ENCODE assay signal across 1 cellular context in the genomic region with DNA sequence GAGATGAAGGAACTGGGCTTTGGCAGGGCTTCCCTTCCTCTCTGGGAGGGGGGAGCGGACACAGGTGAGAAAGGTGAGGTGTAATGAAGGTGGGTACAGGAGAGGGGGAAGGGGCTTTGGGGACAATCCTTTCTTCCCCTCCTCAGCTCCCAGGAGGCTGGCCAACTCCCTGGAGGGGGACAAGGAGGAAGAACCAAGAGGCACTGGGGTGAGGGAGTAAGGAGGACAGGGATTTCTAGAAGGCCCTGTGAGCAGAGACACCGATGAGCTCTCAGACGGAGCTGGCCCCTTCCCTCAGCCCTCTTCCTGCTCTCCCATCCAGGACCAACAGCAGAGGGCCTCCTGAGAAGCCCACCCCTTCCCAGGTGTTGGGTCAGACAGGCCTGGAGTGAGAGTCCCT.
TF ChIP-seq lines count a peak whose summit lies in the region.

No MANE protein-coding gene starts in this region.

TF ChIP-seq in SK-N-SH, 30 proteins besides CTCF, POLR2A, EP300 and RAD21 (continued from another document):
- TF ChIP-seq, protein P1, sequence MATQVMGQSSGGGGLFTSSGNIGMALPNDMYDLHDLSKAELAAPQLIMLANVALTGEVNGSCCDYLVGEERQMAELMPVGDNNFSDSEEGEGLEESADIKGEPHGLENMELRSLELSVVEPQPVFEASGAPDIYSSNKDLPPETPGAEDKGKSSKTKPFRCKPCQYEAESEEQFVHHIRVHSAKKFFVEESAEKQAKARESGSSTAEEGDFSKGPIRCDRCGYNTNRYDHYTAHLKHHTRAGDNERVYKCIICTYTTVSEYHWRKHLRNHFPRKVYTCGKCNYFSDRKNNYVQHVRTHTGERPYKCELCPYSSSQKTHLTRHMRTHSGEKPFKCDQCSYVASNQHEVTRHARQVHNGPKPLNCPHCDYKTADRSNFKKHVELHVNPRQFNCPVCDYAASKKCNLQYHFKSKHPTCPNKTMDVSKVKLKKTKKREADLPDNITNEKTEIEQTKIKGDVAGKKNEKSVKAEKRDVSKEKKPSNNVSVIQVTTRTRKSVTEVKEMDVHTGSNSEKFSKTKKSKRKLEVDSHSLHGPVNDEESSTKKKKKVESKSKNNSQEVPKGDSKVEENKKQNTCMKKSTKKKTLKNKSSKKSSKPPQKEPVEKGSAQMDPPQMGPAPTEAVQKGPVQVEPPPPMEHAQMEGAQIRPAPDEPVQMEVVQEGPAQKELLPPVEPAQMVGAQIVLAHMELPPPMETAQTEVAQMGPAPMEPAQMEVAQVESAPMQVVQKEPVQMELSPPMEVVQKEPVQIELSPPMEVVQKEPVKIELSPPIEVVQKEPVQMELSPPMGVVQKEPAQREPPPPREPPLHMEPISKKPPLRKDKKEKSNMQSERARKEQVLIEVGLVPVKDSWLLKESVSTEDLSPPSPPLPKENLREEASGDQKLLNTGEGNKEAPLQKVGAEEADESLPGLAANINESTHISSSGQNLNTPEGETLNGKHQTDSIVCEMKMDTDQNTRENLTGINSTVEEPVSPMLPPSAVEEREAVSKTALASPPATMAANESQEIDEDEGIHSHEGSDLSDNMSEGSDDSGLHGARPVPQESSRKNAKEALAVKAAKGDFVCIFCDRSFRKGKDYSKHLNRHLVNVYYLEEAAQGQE (IDR thresholded peaks at IDR 0.05; ENCODE audit: low read depth, low read length): no peak
- TF ChIP-seq MXI1 (IDR thresholded peaks at IDR 0.05; ENCODE audit: low read depth, low read length) (no peak), POLR2AphosphoS5 (IDR thresholded peaks at IDR 0.05; ENCODE audit: low read depth, low read length) (no peak), RXRA (IDR thresholded peaks at IDR 0.05; ENCODE audit: borderline replicate concordance, low read depth) (no peak), USF1 (IDR thresholded peaks at IDR 0.05; ENCODE audit: borderline replicate concordance, low read depth) (no peak), NRF1 (IDR thresholded peaks at IDR 0.05; ENCODE audit: low read depth, low read length) (no peak), JUND (IDR thresholded peaks at IDR 0.05) (no peak), EZH2phosphoT487 (IDR thresholded peaks at IDR 0.05; ENCODE audit: borderline replicate concordance, low read depth) (no peak), ELF1 (IDR thresholded peaks at IDR 0.05) (no peak), FOXM1 (IDR thresholded peaks at IDR 0.05; ENCODE audit: low read depth) (no peak), GABPA (IDR thresholded peaks at IDR 0.05; ENCODE audit: low read depth) (no peak), YY1 (IDR thresholded peaks at IDR 0.05; ENCODE audit: low read depth) (no peak), SMC3 (IDR thresholded peaks at IDR 0.05; ENCODE audit: low read depth, low read length) (no peak)
- TF ChIP-seq, protein P2, sequence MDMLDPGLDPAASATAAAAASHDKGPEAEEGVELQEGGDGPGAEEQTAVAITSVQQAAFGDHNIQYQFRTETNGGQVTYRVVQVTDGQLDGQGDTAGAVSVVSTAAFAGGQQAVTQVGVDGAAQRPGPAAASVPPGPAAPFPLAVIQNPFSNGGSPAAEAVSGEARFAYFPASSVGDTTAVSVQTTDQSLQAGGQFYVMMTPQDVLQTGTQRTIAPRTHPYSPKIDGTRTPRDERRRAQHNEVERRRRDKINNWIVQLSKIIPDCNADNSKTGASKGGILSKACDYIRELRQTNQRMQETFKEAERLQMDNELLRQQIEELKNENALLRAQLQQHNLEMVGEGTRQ (IDR thresholded peaks at IDR 0.05; ENCODE audit: borderline replicate concordance, low read depth, low read length): no peak
- TF ChIP-seq, protein P3, sequence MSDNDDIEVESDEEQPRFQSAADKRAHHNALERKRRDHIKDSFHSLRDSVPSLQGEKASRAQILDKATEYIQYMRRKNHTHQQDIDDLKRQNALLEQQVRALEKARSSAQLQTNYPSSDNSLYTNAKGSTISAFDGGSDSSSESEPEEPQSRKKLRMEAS (IDR thresholded peaks at IDR 0.05; ENCODE audit: low read depth): no peak
- TF ChIP-seq, protein P4, sequence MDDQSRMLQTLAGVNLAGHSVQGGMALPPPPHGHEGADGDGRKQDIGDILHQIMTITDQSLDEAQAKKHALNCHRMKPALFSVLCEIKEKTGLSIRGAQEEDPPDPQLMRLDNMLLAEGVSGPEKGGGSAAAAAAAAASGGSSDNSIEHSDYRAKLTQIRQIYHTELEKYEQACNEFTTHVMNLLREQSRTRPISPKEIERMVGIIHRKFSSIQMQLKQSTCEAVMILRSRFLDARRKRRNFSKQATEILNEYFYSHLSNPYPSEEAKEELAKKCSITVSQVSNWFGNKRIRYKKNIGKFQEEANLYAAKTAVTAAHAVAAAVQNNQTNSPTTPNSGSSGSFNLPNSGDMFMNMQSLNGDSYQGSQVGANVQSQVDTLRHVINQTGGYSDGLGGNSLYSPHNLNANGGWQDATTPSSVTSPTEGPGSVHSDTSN (IDR thresholded peaks at IDR 0.05): no peak
